ENCODE assay signal across 10 cellular contexts in the genomic region with DNA sequence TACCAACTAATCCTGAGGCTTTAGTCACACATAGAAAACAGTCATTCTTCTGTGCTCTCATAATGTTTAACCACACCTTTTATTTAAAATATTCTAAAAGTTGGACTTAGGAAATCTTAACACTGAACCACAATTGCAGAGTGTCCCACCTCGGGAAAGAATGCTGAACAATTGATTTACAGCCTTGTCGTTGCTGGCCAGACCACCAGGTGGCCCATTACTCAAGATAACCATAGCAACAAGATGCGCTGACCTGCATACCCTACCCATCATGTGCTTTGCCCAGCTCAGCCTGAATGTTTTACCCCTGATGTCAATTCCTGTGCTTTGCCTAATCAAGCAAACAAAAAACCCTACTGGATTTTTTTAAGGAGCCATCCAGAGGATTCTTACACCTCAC.
DNase-seq lines count a peak whose midpoint lies in the region; ATAC-seq, FAIRE-seq and TF ChIP-seq lines count a peak whose summit lies in the region.
"Had no signal": no experiment of that assay in that cellular context is flagged by ENCODE, and none has a peak within 500 bp of the region (broad histone marks: within the 10 kb centered on the region; RNA-seq: fewer than 3 reads in every experiment).

No MANE protein-coding gene starts in this region.

- 29% methylated on average over 3 of the region's 3 CpGs for WGBS in A549 (ENCODE audit: missing lambda C conversion rate)

- H3K27me3 ChIP-seq in RWPE2 (ENCODE audit: insufficient read depth, poor library complexity, severe bottlenecking) = no peaks in the 10 kb centered on the region

- DNase-seq in A549 (ENCODE audit: low read depth in 1 of 2, low spot score in 1 of 2) = peak in 1 of 2 experiments; percentile 54
- no peak for DNase-seq in GM13976 (ENCODE audit: low spot score)
- DNase-seq in RWPE2 (ENCODE audit: low spot score) = no peak
- DNase-seq in glomerular visceral epithelial cell (ENCODE audit: extremely low spot score) = peak; percentile 73
- no peak for DNase-seq in foreskin melanocyte
- DNase-seq in RPMI8226 = no peak
- DNase-seq: activated B cell treated with CpG ODN at 0.5 μM for 24 hours, DMS79 treated with DMSO at 0.1 percent for 48 hours had no signal

- no peak for TF ChIP-seq POLR2A in A549 (IDR thresholded peaks at IDR 0.05; ENCODE audit: low read length)

- H3K9me3 ChIP-seq in A549 (no peaks in the 10 kb centered on the region), RWPE2 (ENCODE audit: severe bottlenecking) (no peaks in the 10 kb centered on the region)

- no peak overlapping the region for H3K27ac ChIP-seq in A549
- H3K27ac ChIP-seq in RWPE2 (ENCODE audit: poor library complexity, severe bottlenecking) = no peak overlapping the region

- CTCF ChIA-PET in A549 (lab: Yijun Ruan, JAX) = interaction anchor here (1.3 kb wide), 1 partner anchor 506 kb away, joined by 4 read pairs; no protein-coding TSS in a partner anchor

- TF ChIP-seq RAD21 in A549 (conservative IDR thresholded peaks at IDR 0.05 in 1 of 2, IDR thresholded peaks at IDR 0.05 in 1 of 2) = peak; percentile 34 to 55; a peak in 4 of 5 replicates

- in situ Hi-C loops in GM13976 (cut with MboI; ENCODE audit: low sequenced_read_pairs, unreplicated experiment) = no loop called here

- no peak overlapping the region for H3K4me3 ChIP-seq in A549
- H3K4me3 ChIP-seq in RWPE2 (ENCODE audit: severe bottlenecking) = no peak overlapping the region

- peak; percentile 31; the same call in 1 of the 3 replicates for TF ChIP-seq CTCF in A549 (IDR thresholded peaks at IDR 0.05)
- TF ChIP-seq CTCF in GM13976 (IDR thresholded peaks at IDR 0.05; ENCODE audit: borderline replicate concordance, control extremely low read depth, extremely low read depth, insufficient read depth, missing control alignments) = peak; percentile 16
- TF ChIP-seq CTCF in RWPE2 (IDR thresholded peaks at IDR 0.05; ENCODE audit: poor library complexity, severe bottlenecking) = peak; percentile 51

- H3K4me2 ChIP-seq in A549 = no peak overlapping the region

- no peak for FAIRE-seq in A549 (lab: Jason Lieb, UNC)

- H3K36me3 ChIP-seq in RWPE2 (ENCODE audit: low read depth) = no peaks in the 10 kb centered on the region

- H3K4me1 ChIP-seq in A549 (no peaks in the 10 kb centered on the region), RWPE2 (ENCODE audit: insufficient read depth, poor library complexity, severe bottlenecking) (no peaks in the 10 kb centered on the region)

- no peak for TF ChIP-seq EP300 in A549 (IDR thresholded peaks at IDR 0.05)

- POLR2A ChIA-PET in A549 (lab: Yijun Ruan, JAX) = no interaction called here

- peak in 1 of 2 experiments; percentile 80; a peak in 3 of 6 replicates for ATAC-seq in A549
- ATAC-seq in RWPE2 (ENCODE audit: low read depth) = peak; percentile 60; the same call in 1 of the 3 replicates
- no peak for ATAC-seq in HG03280 (IDR thresholded peaks at IDR 0.05; ENCODE audit: unreplicated experiment)
- no peak for ATAC-seq in HG02759 (IDR thresholded peaks at IDR 0.05; ENCODE audit: unreplicated experiment)

TF ChIP-seq in A549, 52 proteins besides CTCF, POLR2A, EP300 and RAD21:
- TF ChIP-seq PBX3 (IDR thresholded peaks at IDR 0.05) = no peak
- peak; percentile 47 for TF ChIP-seq SMC3 (IDR thresholded peaks at IDR 0.05)
